Comparison of ENCODE assay signal across 8 cellular contexts in genomic region chr17:50346313-50347086, GRCh38. TPM values are rescaled to one million over a fixed set of nuclear protein-coding genes. Genes with fewer than 3 reads are reported as not detected.
A peak's percentile ranks its signal among the peaks of the same experiment; 100 is the strongest.
DNase-seq lines count a peak whose midpoint lies in the region; ATAC-seq and TF ChIP-seq lines count a peak whose summit lies in the region.

No MANE protein-coding gene starts in this region.

- H3K4me1 ChIP-seq in naive thymus-derived CD4-positive, alpha-beta T cell (ENCODE audit: control insufficient read depth in 2 of 2, insufficient read depth in 2 of 2, low read length in 2 of 2): peaks cover 22% of the 10 kb centered on the region in 2 donors
- H3K4me1 ChIP-seq in subcutaneous abdominal adipose tissue (ENCODE audit: control insufficient read depth in 5 of 5, insufficient read depth in 5 of 5, low read length in 5 of 5): peaks cover 0 to 32% (median 21%) of the 10 kb centered on the region in 5 donors

- H3K9me3 Mint-ChIP-seq in activated CD4-positive, alpha-beta T cell treated with anti-CD3 and anti-CD28 coated beads, Interleukin-2, amount 10 ng/mL, durations not matched to agents 24 days and 14 days: no peaks in the 10 kb centered on the region
- H3K9me3 Mint-ChIP-seq in naive thymus-derived CD4-positive, alpha-beta T cell: no peaks in the 10 kb centered on the region

- H3K9ac ChIP-seq in subcutaneous abdominal adipose tissue (ENCODE audit: low read length in 5 of 5): peak overlapping the region; percentile 29 to 81 (median 76)

- CTCF ChIA-PET in naive thymus-derived CD4-positive, alpha-beta T cell (lab: Charles Lee): interaction anchor here (0.7 to 3.4 kb wide), 3 partner anchors 16 to 52 kb away, joined by 4 to 14 read pairs (median 5); partner anchors contain the start of gene LRRC59

- intact Hi-C loops in activated CD4-positive, alpha-beta T cell treated with anti-CD3 and anti-CD28 coated beads, Interleukin-2, amount 10 ng/mL, durations not matched to agents 24 days and 14 days (cut with micrococcal nuclease): loop anchor here (1.0 to 5.0 kb wide), 3 partner anchors 16 to 51 kb away; partner anchors contain the start of gene LRRC59
- intact Hi-C loops in naive thymus-derived CD4-positive, alpha-beta T cell (cut with micrococcal nuclease): loop anchor here (1.0 kb wide), 3 partner anchors 26 to 51 kb away; partner anchors contain the start of genes EME1 (in 1 of the 2), LRRC59 (in 1 of the 2) and MRPL27 (in 1 of the 2)

- H3K36me3 ChIP-seq in naive thymus-derived CD4-positive, alpha-beta T cell (ENCODE audit: control insufficient read depth in 2 of 3, insufficient read depth in 3 of 3, low read length in 3 of 3): peaks cover 0 to 3% (median 0%) of the 10 kb centered on the region in 3 experiments
- no peaks in the 10 kb centered on the region for H3K36me3 ChIP-seq in subcutaneous abdominal adipose tissue (ENCODE audit: control insufficient read depth in 5 of 5, insufficient read depth in 5 of 5, low read length in 5 of 5)

- peak overlapping the region; percentile 95 for H3K4me3 Mint-ChIP-seq in activated CD4-positive, alpha-beta T cell treated with anti-CD3 and anti-CD28 coated beads, Interleukin-2, amount 10 ng/mL, durations not matched to agents 24 days and 14 days
- H3K4me3 Mint-ChIP-seq in naive thymus-derived CD4-positive, alpha-beta T cell: peak overlapping the region; percentile 77 to 92 (median 87)

- peaks cover 35% of the 10 kb centered on the region for H3K4me1 Mint-ChIP-seq in activated CD4-positive, alpha-beta T cell treated with anti-CD3 and anti-CD28 coated beads, Interleukin-2, amount 10 ng/mL, durations not matched to agents 24 days and 14 days
- peaks cover 24 to 50% (median 38%) of the 10 kb centered on the region in 7 donors for H3K4me1 Mint-ChIP-seq in naive thymus-derived CD4-positive, alpha-beta T cell

- H3K27ac ChIP-seq in naive thymus-derived CD4-positive, alpha-beta T cell (ENCODE audit: low read depth, low read length): peak overlapping the region; percentile 84
- peak overlapping the region; percentile 10 for H3K27ac ChIP-seq in subcutaneous abdominal adipose tissue (ENCODE audit: low read depth, low read length)

- TF ChIP-seq CTCF in GM20000 (IDR thresholded peaks at IDR 0.05; ENCODE audit: extremely low read depth, missing control alignments) (no peak), epithelial cell of esophagus (IDR thresholded peaks at IDR 0.05; ENCODE audit: insufficient read depth, low read depth, low read length, missing control alignments) (no peak)

- DNase-seq in D341Med (ENCODE audit: low spot score) (peak; percentile 65), GM20000 (ENCODE audit: low spot score) (peak; percentile 79), epithelial cell of esophagus (ENCODE audit: low read depth) (peak; percentile 33), dedifferentiated amniotic fluid mesenchymal stem cell (ENCODE audit: extremely low spot score) (no peak)
- peak; percentile 87 for DNase-seq in activated CD4-positive, alpha-beta T cell treated with anti-CD3 and anti-CD28 coated beads, Interleukin-2, amount 10 ng/mL, durations not matched to agents 24 days and 14 days
- peak in 1 of 9 donors; percentile 70 for DNase-seq in naive thymus-derived CD4-positive, alpha-beta T cell

- H3K27me3 ChIP-seq in naive thymus-derived CD4-positive, alpha-beta T cell (ENCODE audit: control insufficient read depth in 2 of 2, insufficient read depth in 2 of 2, low read length in 2 of 2): no peaks in the 10 kb centered on the region
- no peaks in the 10 kb centered on the region for H3K27me3 ChIP-seq in subcutaneous abdominal adipose tissue (ENCODE audit: control insufficient read depth in 5 of 5, insufficient read depth in 4 of 5, low read length in 5 of 5)

- H3K9me3 ChIP-seq in naive thymus-derived CD4-positive, alpha-beta T cell (ENCODE audit: control insufficient read depth in 2 of 3, low read length in 3 of 3): no peaks in the 10 kb centered on the region
- H3K9me3 ChIP-seq in subcutaneous abdominal adipose tissue (ENCODE audit: control insufficient read depth in 5 of 5, low read length in 5 of 5): no peaks in the 10 kb centered on the region

- H3K27ac Mint-ChIP-seq in activated CD4-positive, alpha-beta T cell treated with anti-CD3 and anti-CD28 coated beads, Interleukin-2, amount 10 ng/mL, durations not matched to agents 24 days and 14 days: peak overlapping the region; percentile 89
- peak overlapping the region; percentile 81 to 93 (median 86) for H3K27ac Mint-ChIP-seq in naive thymus-derived CD4-positive, alpha-beta T cell

- H3K27me3 Mint-ChIP-seq in activated CD4-positive, alpha-beta T cell treated with anti-CD3 and anti-CD28 coated beads, Interleukin-2, amount 10 ng/mL, durations not matched to agents 24 days and 14 days: no peaks in the 10 kb centered on the region
- H3K27me3 Mint-ChIP-seq in naive thymus-derived CD4-positive, alpha-beta T cell: no peaks in the 10 kb centered on the region

- H3K4me3 ChIP-seq in epithelial cell of esophagus (ENCODE audit: low read length) (peak overlapping the region; percentile 83), subcutaneous abdominal adipose tissue (ENCODE audit: low read depth in 1 of 5, low read length in 5 of 5) (peak overlapping the region; percentile 77 to 86 (median 83))
- H3K4me3 ChIP-seq in naive thymus-derived CD4-positive, alpha-beta T cell (ENCODE audit: low read length): peak overlapping the region; percentile 79

- peak; percentile 28 for ATAC-seq in HG03571 (IDR thresholded peaks at IDR 0.05; ENCODE audit: unreplicated experiment)
- ATAC-seq in naive thymus-derived CD4-positive, alpha-beta T cell: peak; percentile 68

- POLR2A ChIA-PET in naive thymus-derived CD4-positive, alpha-beta T cell (lab: Charles Lee): interaction anchor here (0.7 to 2.2 kb wide), 9 partner anchors 10 to 373 kb away, joined by 3 to 16 read pairs (median 3); partner anchors contain the start of genes EME1, LRRC59, LUC7L3 and MRPL27

- H3K36me3 Mint-ChIP-seq in activated CD4-positive, alpha-beta T cell treated with anti-CD3 and anti-CD28 coated beads, Interleukin-2, amount 10 ng/mL, durations not matched to agents 24 days and 14 days (ENCODE audit: low read depth): peaks cover 8% of the 10 kb centered on the region
- no peaks in the 10 kb centered on the region for H3K36me3 Mint-ChIP-seq in naive thymus-derived CD4-positive, alpha-beta T cell

RNA-seq across cellular contexts. Expression of gene XYLT2, which starts 0.6 kb away (rescaled TPM):
- total RNA-seq in activated CD4-positive, alpha-beta T cell treated with anti-CD3 and anti-CD28 coated beads, Interleukin-2, amount 10 ng/mL, durations not matched to agents 24 days and 14 days: 65.3 and 66.5 TPM in 2 replicates
- 10 to 100 TPM; 18.6 to 43.7 (median 34.1) TPM for total RNA-seq in naive thymus-derived CD4-positive, alpha-beta T cell
- polyA plus RNA-seq in naive thymus-derived CD4-positive, alpha-beta T cell: 10 to 100 TPM in 1 of 2 donors, 1 to 10 TPM in 1; 8.0 to 21.1 TPM

RNA-seq across cellular contexts. Expression of gene MRPL27, which starts 26.5 kb away (rescaled TPM):
- 80.5 and 83.3 TPM in 2 replicates for total RNA-seq in activated CD4-positive, alpha-beta T cell treated with anti-CD3 and anti-CD28 coated beads, Interleukin-2, amount 10 ng/mL, durations not matched to agents 24 days and 14 days
- total RNA-seq in naive thymus-derived CD4-positive, alpha-beta T cell: 10 to 100 TPM; 29.5 to 64.7 (median 32.0) TPM
- 10 to 100 TPM; 47.0 to 51.3 TPM for polyA plus RNA-seq in naive thymus-derived CD4-positive, alpha-beta T cell

RNA-seq across cellular contexts. Expression of gene EME1, which starts 26.5 kb away (rescaled TPM):
- total RNA-seq in activated CD4-positive, alpha-beta T cell treated with anti-CD3 and anti-CD28 coated beads, Interleukin-2, amount 10 ng/mL, durations not matched to agents 24 days and 14 days: 30.7 and 35.4 TPM in 2 replicates
- 10 to 100 TPM in 1 of 5 experiments, 1 to 10 TPM in 3, under 1 TPM in 1; 0.61 to 17.5 (median 2.2) TPM for total RNA-seq in naive thymus-derived CD4-positive, alpha-beta T cell
- polyA plus RNA-seq in naive thymus-derived CD4-positive, alpha-beta T cell: not detected

RNA-seq across cellular contexts. Expression of gene LRRC59, which starts 50.8 kb away (rescaled TPM):
- 113 and 117 TPM in 2 replicates for total RNA-seq in activated CD4-positive, alpha-beta T cell treated with anti-CD3 and anti-CD28 coated beads, Interleukin-2, amount 10 ng/mL, durations not matched to agents 24 days and 14 days
- 10 to 100 TPM; 27.6 to 67.1 (median 42.4) TPM for total RNA-seq in naive thymus-derived CD4-positive, alpha-beta T cell
- polyA plus RNA-seq in naive thymus-derived CD4-positive, alpha-beta T cell: 10 to 100 TPM; 13.4 to 15.2 TPM
